In genomic region chr3:66220602-66221377, GRCh38 we compare ENCODE assay signal across 8 cellular contexts. TPM values are rescaled to one million over a fixed set of nuclear protein-coding genes. Genes with fewer than 3 reads are reported as not detected.
A peak's percentile ranks its signal among the peaks of the same experiment; 100 is the strongest.
DNase-seq lines count a peak whose midpoint lies in the region; ATAC-seq and TF ChIP-seq lines count a peak whose summit lies in the region.

SLC25A26 (plus strand) TSS chr3:66221001; CDS start chr3:66221095, 94 bp downstream.

- peaks cover 24% of the 10 kb centered on the region for H3K4me1 Mint-ChIP-seq in T-helper 2 cell treated with Interferon-gamma antibody and Interleukin-4, amounts not matched to agents 5 μg/mL and 100 μg/mL, for 36 hours (ENCODE audit: low read depth)

- H3K4me1 ChIP-seq in ascending aorta (peaks cover 0 to 4% of the 10 kb centered on the region in 2 donors), right cardiac atrium (ENCODE audit: control insufficient read depth, insufficient read depth, low read length) (no peaks in the 10 kb centered on the region), vagina (peaks cover 15% of the 10 kb centered on the region)

- peak within 1 kb of the TSS; percentile 71 to 73 for H3K27ac ChIP-seq in ascending aorta
- H3K27ac ChIP-seq in right cardiac atrium (ENCODE audit: low read length), result no peak within 1 kb of the TSS
- peak within 1 kb of the TSS; percentile 23 for H3K27ac ChIP-seq in vagina

- ATAC-seq in GM18502 (IDR thresholded peaks at IDR 0.05; ENCODE audit: poor library complexity, unreplicated experiment) (peak; percentile 99), HG02970 (IDR thresholded peaks at IDR 0.05; ENCODE audit: low FRiP score, unreplicated experiment) (peak; percentile 100), right cardiac atrium (peak; percentile 99)

- peak; percentile 78 to 80 for DNase-seq in NCI-H1930 (lab: John Stamatoyannopoulos, UW)
- DNase-seq in T-helper 2 cell treated with Interferon-gamma antibody and Interleukin-4, amounts not matched to agents 5 μg/mL and 100 μg/mL, for 36 hours (ENCODE audit: low spot score), result peak; percentile 94
- peak; percentile 93 to 98 for DNase-seq in ascending aorta (ENCODE audit: low spot score in 2 of 2)
- DNase-seq in right cardiac atrium, result peak; percentile 94 to 97 (median 97)
- DNase-seq in putamen (ENCODE audit: low spot score), result peak; percentile 95
- DNase-seq in vagina (ENCODE audit: extremely low spot score in 2 of 2), result peak; percentile 97 to 99

- no peaks in the 10 kb centered on the region for H3K9me3 Mint-ChIP-seq in T-helper 2 cell treated with Interferon-gamma antibody and Interleukin-4, amounts not matched to agents 5 μg/mL and 100 μg/mL, for 36 hours

- intact Hi-C loops in ascending aorta (cut with DNase I) (loop anchor here (2.0 kb wide), 1 partner anchor 182 kb away; the partner anchor contains the start of gene MAGI1), right cardiac atrium (cut with DNase I) (no loop called here), vagina (cut with DNase I) (no loop called here)

- peak in 1 of 2 donors; percentile 23 for TF ChIP-seq POLR2A in vagina (IDR thresholded peaks at IDR 0.05)

- WGBS in right cardiac atrium, result under 1% methylated on average over 56 of the region's 56 CpGs

- H3K27me3 ChIP-seq in ascending aorta (no peaks in the 10 kb centered on the region), right cardiac atrium (ENCODE audit: control insufficient read depth, insufficient read depth) (no peaks in the 10 kb centered on the region), vagina (no peaks in the 10 kb centered on the region)

- H3K4me3 Mint-ChIP-seq in T-helper 2 cell treated with Interferon-gamma antibody and Interleukin-4, amounts not matched to agents 5 μg/mL and 100 μg/mL, for 36 hours, result peak within 1 kb of the TSS; percentile 89

- H3K36me3 ChIP-seq in ascending aorta, result no peaks in the 10 kb centered on the region
- no peaks in the 10 kb centered on the region for H3K36me3 ChIP-seq in vagina

- no peaks in the 10 kb centered on the region for H3K9me3 ChIP-seq in ascending aorta
- no peaks in the 10 kb centered on the region for H3K9me3 ChIP-seq in right cardiac atrium (ENCODE audit: control insufficient read depth, low read length)
- no peaks in the 10 kb centered on the region for H3K9me3 ChIP-seq in vagina

- H3K4me3 ChIP-seq in ascending aorta (peak within 1 kb of the TSS; percentile 76), right cardiac atrium (ENCODE audit: low read length) (peak within 1 kb of the TSS; percentile 64), vagina (peak within 1 kb of the TSS; percentile 57 to 75)

- peaks cover 13% of the 10 kb centered on the region for H3K36me3 Mint-ChIP-seq in T-helper 2 cell treated with Interferon-gamma antibody and Interleukin-4, amounts not matched to agents 5 μg/mL and 100 μg/mL, for 36 hours (ENCODE audit: low read depth)

- TF ChIP-seq CTCF in ascending aorta (IDR thresholded peaks at IDR 0.05) (no peak), vagina (IDR thresholded peaks at IDR 0.05) (no peak)

- H3K27ac Mint-ChIP-seq in T-helper 2 cell treated with Interferon-gamma antibody and Interleukin-4, amounts not matched to agents 5 μg/mL and 100 μg/mL, for 36 hours, result peak within 1 kb of the TSS; percentile 95

- peaks cover 7% of the 10 kb centered on the region for H3K27me3 Mint-ChIP-seq in T-helper 2 cell treated with Interferon-gamma antibody and Interleukin-4, amounts not matched to agents 5 μg/mL and 100 μg/mL, for 36 hours (ENCODE audit: low read depth)

RNA-seq across cellular contexts. Expression of gene SLC25A26, which starts in this region (rescaled TPM):
- 11.7 TPM for total RNA-seq in ascending aorta
- total RNA-seq in right cardiac atrium, result 10 to 100 TPM; 23.9 to 39.4 (median 30.4) TPM
- 24.6 TPM for polyA plus RNA-seq in right cardiac atrium
- total RNA-seq in vagina, result 21.6 TPM
